In genomic region chr1:232012773-232013386, GRCh38 we compare ENCODE assay signal across 9 cellular contexts.
DNase-seq lines count a peak whose midpoint lies in the region; ATAC-seq and TF ChIP-seq lines count a peak whose summit lies in the region.
"Had no signal": no experiment of that assay in that cellular context is flagged by ENCODE, and none has a peak within 500 bp of the region (broad histone marks: within the 10 kb centered on the region; RNA-seq: fewer than 3 reads in every experiment).

No MANE protein-coding gene starts in this region.

- BruUV-seq in Caco-2 (replicated peaks; lab: Mats Ljungman, UMichigan), result no TSS peak

- peaks cover 4% of the 10 kb centered on the region for H3K36me3 Mint-ChIP-seq in Caco-2 (ENCODE audit: insufficient read depth, unreplicated experiment)

- no peaks in the 10 kb centered on the region for H3K27me3 ChIP-seq in Caco-2 (replicated peaks; ENCODE audit: control insufficient read depth, insufficient read depth, low read length)

- no peaks in the 10 kb centered on the region for H3K9me3 ChIP-seq in Caco-2

- H3K4me1 Mint-ChIP-seq in Caco-2 (ENCODE audit: low read depth, unreplicated experiment), result no peaks in the 10 kb centered on the region
- H3K4me1 Mint-ChIP-seq: activated T-helper 17 cell treated with anti-CD3 and anti-CD28 coated beads, Interleukin-2, amount 50 U/mL, for 72 hours had no signal

- no peaks in the 10 kb centered on the region for H3K27me3 Mint-ChIP-seq in Caco-2 (ENCODE audit: insufficient read depth, unreplicated experiment)
- H3K27me3 Mint-ChIP-seq: activated T-helper 17 cell treated with anti-CD3 and anti-CD28 coated beads, Interleukin-2, amount 50 U/mL, for 72 hours had no signal

- ATAC-seq in HG02759 (IDR thresholded peaks at IDR 0.05; ENCODE audit: unreplicated experiment), result no peak
- ATAC-seq: activated T-helper 17 cell treated with anti-CD3 and anti-CD28 coated beads, Interleukin-2, amount 50 U/mL, for 72 hours had no signal

- TF ChIP-seq CTCF in fibroblast of villous mesenchyme (IDR thresholded peaks at IDR 0.05; ENCODE audit: insufficient read depth, low read depth, low read length) (no peak), Caco-2 (IDR thresholded peaks at IDR 0.05; ENCODE audit: insufficient read depth in 1 of 2, low read depth in 1 of 2, low read length in 1 of 2, severe bottlenecking in 1 of 2, unreplicated experiment in 1 of 2) (no peak), GM20000 (IDR thresholded peaks at IDR 0.05; ENCODE audit: extremely low read depth, missing control alignments) (no peak)

- DNase-seq in EH (ENCODE audit: low read depth), result peak; percentile 72
- peak; percentile 78 for DNase-seq in NCI-H774 (lab: John Stamatoyannopoulos, UW)
- DNase-seq in fibroblast of villous mesenchyme (ENCODE audit: low read depth), result peak; percentile 82
- peak; percentile 96 for DNase-seq in pulmonary artery endothelial cell (ENCODE audit: low read depth, low spot score)
- DNase-seq in DMS 273 treated with DMSO at 0.1 percent for 48 hours (lab: John Stamatoyannopoulos, UW), result no peak
- no peak for DNase-seq in Caco-2
- no peak for DNase-seq in GM20000 (ENCODE audit: low spot score)

- H3K9me3 Mint-ChIP-seq in Caco-2 (ENCODE audit: unreplicated experiment), result no peaks in the 10 kb centered on the region
- H3K9me3 Mint-ChIP-seq: activated T-helper 17 cell treated with anti-CD3 and anti-CD28 coated beads, Interleukin-2, amount 50 U/mL, for 72 hours had no signal

- POLR2A ChIA-PET in Caco-2 (lab: Charles Lee), result no interaction called here

- H3K4me3 Mint-ChIP-seq in Caco-2 (ENCODE audit: unreplicated experiment), result no peak overlapping the region
- H3K4me3 Mint-ChIP-seq: activated T-helper 17 cell treated with anti-CD3 and anti-CD28 coated beads, Interleukin-2, amount 50 U/mL, for 72 hours had no signal

- H3K27ac Mint-ChIP-seq in Caco-2 (ENCODE audit: unreplicated experiment), result no peak overlapping the region
- H3K27ac Mint-ChIP-seq: activated T-helper 17 cell treated with anti-CD3 and anti-CD28 coated beads, Interleukin-2, amount 50 U/mL, for 72 hours had no signal

- intact Hi-C loops in Caco-2 (cut with micrococcal nuclease; ENCODE audit: unreplicated experiment), result no loop called here

- H3K36me3 ChIP-seq in Caco-2 (ENCODE audit: control insufficient read depth, insufficient read depth, low read length), result no peaks in the 10 kb centered on the region

- CTCF ChIA-PET in Caco-2 (lab: Charles Lee), result no interaction called here

- H3K4me3 ChIP-seq in fibroblast of villous mesenchyme (ENCODE audit: low read depth, low read length), result no peak overlapping the region
- no peak overlapping the region for H3K4me3 ChIP-seq in Caco-2 (ENCODE audit: low read depth, low read length)

- no peaks in the 10 kb centered on the region for H3K4me1 ChIP-seq in Caco-2

Comparison
In these comparisons a context has a peak if more than half of its experiments do, and no peak if none do; other contexts are left out.
1. DNase-seq: peak in EH (single experiment), NCI-H774 (single experiment), fibroblast of villous mesenchyme (single experiment) and pulmonary artery endothelial cell (single experiment); none in DMS 273 treated with DMSO at 0.1 percent for 48 hours (single experiment), Caco-2 (0 of 2) and GM20000 (single experiment).